10 cellular contexts compared by ENCODE assay signal in genomic region chr10:71801357-71801756, GRCh38. TPM values are rescaled to one million over a fixed set of nuclear protein-coding genes. Genes with fewer than 3 reads are reported as not detected.
DNase-seq lines count a peak whose midpoint lies in the region; ATAC-seq and TF ChIP-seq lines count a peak whose summit lies in the region.
"Had no signal": no experiment of that assay in that cellular context is flagged by ENCODE, and none has a peak within 500 bp of the region (broad histone marks: within the 10 kb centered on the region; RNA-seq: fewer than 3 reads in every experiment).

No MANE protein-coding gene starts in this region.

- peak; percentile 76 for ATAC-seq in GM18505 (IDR thresholded peaks at IDR 0.05; ENCODE audit: unreplicated experiment)
- peak; percentile 79 for ATAC-seq in GM21423 (IDR thresholded peaks at IDR 0.05; ENCODE audit: unreplicated experiment)
- ATAC-seq in HG03135 (IDR thresholded peaks at IDR 0.05; ENCODE audit: unreplicated experiment), result peak; percentile 92
- ATAC-seq in activated CD8-positive, alpha-beta T cell treated with anti-CD3 and anti-CD28 coated beads for 36 hours, result no peak
- ATAC-seq in activated T-helper 17 cell treated with anti-CD3 and anti-CD28 coated beads, Interleukin-2, amount 50 U/mL, for 72 hours (replicated peaks), result no peak

- H3K27ac Mint-ChIP-seq in endodermal cell, result no peak overlapping the region
- H3K27ac Mint-ChIP-seq in activated CD8-positive, alpha-beta T cell treated with anti-CD3 and anti-CD28 coated beads for 36 hours, result no peak overlapping the region
- H3K27ac Mint-ChIP-seq in activated T-helper 17 cell treated with anti-CD3 and anti-CD28 coated beads, Interleukin-2, amount 50 U/mL, for 72 hours, result no peak overlapping the region

- H3K9ac ChIP-seq in endodermal cell (ENCODE audit: extremely low read depth, low read length, poor library complexity, severe bottlenecking), result no peak overlapping the region

- H3K36me3 ChIP-seq in endodermal cell (ENCODE audit: control insufficient read depth, insufficient read depth, low read length), result no peaks in the 10 kb centered on the region
- H3K36me3 ChIP-seq: neutrophil had no signal

- H3K27ac ChIP-seq in endodermal cell (ENCODE audit: low read depth, low read length), result no peak overlapping the region
- H3K27ac ChIP-seq: neutrophil had no signal

- no peaks in the 10 kb centered on the region for H3K4me1 Mint-ChIP-seq in endodermal cell
- peaks cover 21% of the 10 kb centered on the region for H3K4me1 Mint-ChIP-seq in activated CD8-positive, alpha-beta T cell treated with anti-CD3 and anti-CD28 coated beads for 36 hours (ENCODE audit: low read depth)
- peaks cover 19% of the 10 kb centered on the region for H3K4me1 Mint-ChIP-seq in activated T-helper 17 cell treated with anti-CD3 and anti-CD28 coated beads, Interleukin-2, amount 50 U/mL, for 72 hours

- no peak for TF ChIP-seq CTCF in endodermal cell (conservative IDR thresholded peaks at IDR 0.05)
- TF ChIP-seq CTCF in activated CD8-positive, alpha-beta T cell treated with anti-CD3 and anti-CD28 coated beads for 36 hours (IDR thresholded peaks at IDR 0.05), result no peak

- no peaks in the 10 kb centered on the region for H3K4me1 ChIP-seq in endodermal cell (ENCODE audit: control insufficient read depth, insufficient read depth, low read length)

- H3K27me3 ChIP-seq in endodermal cell (ENCODE audit: control insufficient read depth, insufficient read depth, low read length, poor library complexity, severe bottlenecking), result no peaks in the 10 kb centered on the region

- H3K27me3 Mint-ChIP-seq in endodermal cell (ENCODE audit: insufficient read depth), result peaks cover 25% of the 10 kb centered on the region
- no peaks in the 10 kb centered on the region for H3K27me3 Mint-ChIP-seq in activated CD8-positive, alpha-beta T cell treated with anti-CD3 and anti-CD28 coated beads for 36 hours
- H3K27me3 Mint-ChIP-seq in activated T-helper 17 cell treated with anti-CD3 and anti-CD28 coated beads, Interleukin-2, amount 50 U/mL, for 72 hours, result no peaks in the 10 kb centered on the region

- POLR2A ChIA-PET in activated CD8-positive, alpha-beta T cell treated with anti-CD3 and anti-CD28 coated beads for 36 hours (lab: Charles Lee), result no interaction called here

- WGBS in endodermal cell (ENCODE audit: insufficient coverage in 1 of 2, insufficient read length in 1 of 2), 2 experiments, result 88 to 91% methylated on average over 6 to 9 of the region's 9 CpGs

- H3K36me3 Mint-ChIP-seq in endodermal cell (ENCODE audit: low read depth), result no peaks in the 10 kb centered on the region
- H3K36me3 Mint-ChIP-seq in activated CD8-positive, alpha-beta T cell treated with anti-CD3 and anti-CD28 coated beads for 36 hours (ENCODE audit: low read depth), result no peaks in the 10 kb centered on the region
- no peaks in the 10 kb centered on the region for H3K36me3 Mint-ChIP-seq in activated T-helper 17 cell treated with anti-CD3 and anti-CD28 coated beads, Interleukin-2, amount 50 U/mL, for 72 hours (ENCODE audit: low read depth)

- CTCF ChIA-PET in activated CD8-positive, alpha-beta T cell treated with anti-CD3 and anti-CD28 coated beads for 36 hours (lab: Charles Lee), result interaction anchor here (1.5 kb wide), 1 partner anchor 11 kb away, joined by 4 read pairs; no protein-coding TSS in a partner anchor

- no peak overlapping the region for H3K4me3 Mint-ChIP-seq in endodermal cell
- H3K4me3 Mint-ChIP-seq in activated CD8-positive, alpha-beta T cell treated with anti-CD3 and anti-CD28 coated beads for 36 hours, result no peak overlapping the region
- no peak overlapping the region for H3K4me3 Mint-ChIP-seq in activated T-helper 17 cell treated with anti-CD3 and anti-CD28 coated beads, Interleukin-2, amount 50 U/mL, for 72 hours

- DNase-seq in SKM-1 treated with dmso at 0.1 percent for 144 hours (lab: John Stamatoyannopoulos, UW; ENCODE audit: unreplicated experiment) (peak; percentile 67), inferior parietal cortex (ENCODE audit: extremely low spot score) (no peak), endodermal cell (no peak)
- no peak for DNase-seq in activated CD8-positive, alpha-beta T cell treated with anti-CD3 and anti-CD28 coated beads for 36 hours
- DNase-seq: activated naive CD4-positive, alpha-beta T cell treated with anti-CD3 and anti-CD28 coated beads, Interleukin-2, amount 50 U/mL, for 16 hours had no signal

- no peak overlapping the region for H3K4me3 ChIP-seq in endodermal cell (ENCODE audit: low read length)

- no peaks in the 10 kb centered on the region for H3K9me3 Mint-ChIP-seq in endodermal cell
- no peaks in the 10 kb centered on the region for H3K9me3 Mint-ChIP-seq in activated CD8-positive, alpha-beta T cell treated with anti-CD3 and anti-CD28 coated beads for 36 hours
- no peaks in the 10 kb centered on the region for H3K9me3 Mint-ChIP-seq in activated T-helper 17 cell treated with anti-CD3 and anti-CD28 coated beads, Interleukin-2, amount 50 U/mL, for 72 hours

- no peaks in the 10 kb centered on the region for H3K9me3 ChIP-seq in endodermal cell (ENCODE audit: control insufficient read depth, low read length)
- H3K9me3 ChIP-seq: neutrophil had no signal

- intact Hi-C loops in activated CD8-positive, alpha-beta T cell treated with anti-CD3 and anti-CD28 coated beads for 36 hours (cut with micrococcal nuclease), result no loop called here

- TF ChIP-seq POLR2A in GM18505 (IDR thresholded peaks at IDR 0.05; ENCODE audit: borderline replicate concordance, extremely low read depth, insufficient read depth, insufficient read length), result no peak

RNA-seq across cellular contexts. Expression of gene VSIR, which starts 28.0 kb away (rescaled TPM):
- total RNA-seq in endodermal cell, result under 1 TPM; 0.07 to 0.68 TPM
- 0.61 TPM for polyA plus RNA-seq in endodermal cell (2013, experiment 1 of 2)
- 0.12 TPM for polyA plus RNA-seq in endodermal cell (2013, experiment 2 of 2)
- 10 to 100 TPM; 59.6 to 61.0 TPM for total RNA-seq in activated CD8-positive, alpha-beta T cell treated with anti-CD3 and anti-CD28 coated beads for 36 hours
- 100 to 1,000 TPM in 1 of 2 donors, 10 to 100 TPM in 1; 27.9 to 125 TPM for total RNA-seq in activated T-helper 17 cell treated with anti-CD3 and anti-CD28 coated beads, Interleukin-2, amount 50 U/mL, for 72 hours

RNA-seq across cellular contexts. Expression of gene PSAP, which starts 49.7 kb away (rescaled TPM):
- total RNA-seq in endodermal cell, result 100 to 1,000 TPM; 456 to 549 TPM
- polyA plus RNA-seq in endodermal cell (2013, experiment 1 of 2), result 500 TPM
- polyA plus RNA-seq in endodermal cell (2013, experiment 2 of 2), result 448 TPM
- 100 to 1,000 TPM in 1 of 2 experiments, 10 to 100 TPM in 1; 94.2 to 101 TPM for total RNA-seq in activated CD8-positive, alpha-beta T cell treated with anti-CD3 and anti-CD28 coated beads for 36 hours
- total RNA-seq in activated T-helper 17 cell treated with anti-CD3 and anti-CD28 coated beads, Interleukin-2, amount 50 U/mL, for 72 hours, result 100 to 1,000 TPM; 121 to 153 TPM

Comparison
In these comparisons a context has a peak if more than half of its experiments do, and no peak if none do; other contexts are left out.
1. ATAC-seq: peak in GM18505 (single experiment), GM21423 (single experiment) and HG03135 (single experiment); none in activated CD8-positive, alpha-beta T cell treated with anti-CD3 and anti-CD28 coated beads for 36 hours (single experiment) and activated T-helper 17 cell treated with anti-CD3 and anti-CD28 coated beads, Interleukin-2, amount 50 U/mL, for 72 hours (single experiment).
2. RNA of gene VSIR, which starts 28.0 kb away (total RNA-seq): 27.9 to 125 TPM in activated T-helper 17 cell treated with anti-CD3 and anti-CD28 coated beads, Interleukin-2, amount 50 U/mL, for 72 hours and 59.6 to 61.0 TPM in activated CD8-positive, alpha-beta T cell treated with anti-CD3 and anti-CD28 coated beads for 36 hours; 0.07 to 0.68 TPM in endodermal cell; every median in the first group is over 10 times any median in the second.